ENCODE assay signal across 20 cellular contexts in genomic region chr2:158395166-158395565, GRCh38.
A peak's percentile ranks its signal among the peaks of the same experiment; 100 is the strongest.
DNase-seq lines count a peak whose midpoint lies in the region; ATAC-seq and TF ChIP-seq lines count a peak whose summit lies in the region.
"Had no signal": no experiment of that assay in that cellular context is flagged by ENCODE, and none has a peak within 500 bp of the region (broad histone marks: within the 10 kb centered on the region; RNA-seq: fewer than 3 reads in every experiment).

No MANE protein-coding gene starts in this region.

- intact Hi-C loops in Calu3 (cut with micrococcal nuclease; ENCODE audit: unreplicated experiment) (loop anchor here (1.0 to 2.0 kb wide), 2 partner anchors 34 to 61 kb away; partner anchors contain the start of genes CCDC148 and PKP4), spleen (cut with DNase I; ENCODE audit: low total_unique reads) (no loop called here)

- H3K27ac Mint-ChIP-seq in Calu3 (ENCODE audit: unreplicated experiment) (peak overlapping the region; percentile 88), neural progenitor cell (peak overlapping the region; percentile 10)
- no peak overlapping the region for H3K27ac Mint-ChIP-seq in stimulated activated memory B cell treated with anti-CD40 and anti-IgM and Interleukin-4, amounts not matched to agents 10 μg/mL and 1 μg/mL and 100 μg/mL, for 72 hours
- H3K27ac Mint-ChIP-seq: activated CD8-positive, alpha-beta T cell treated with anti-CD3 and anti-CD28 coated beads, Interleukin-2, amount 10 ng/mL, durations not matched to agents 7 days and 5 days; progenitor cell of endocrine pancreas had no signal

- no peaks in the 10 kb centered on the region for H4K20me1 ChIP-seq in neural progenitor cell (ENCODE audit: low read depth)
- H4K20me1 ChIP-seq: BLaER1 had no signal

- no peaks in the 10 kb centered on the region for H3K36me3 ChIP-seq in neural progenitor cell
- H3K36me3 ChIP-seq in spleen = no peaks in the 10 kb centered on the region
- H3K36me3 ChIP-seq: ascending aorta, BLaER1, heart right ventricle had no signal

- H3K79me2 ChIP-seq in neural progenitor cell (ENCODE audit: low read depth) = no peaks in the 10 kb centered on the region

- H3K27me3 ChIP-seq in neural progenitor cell (no peaks in the 10 kb centered on the region), spleen (replicated peaks in 1 of 7) (no peaks in the 10 kb centered on the region)
- H3K27me3 ChIP-seq: ascending aorta, BLaER1, heart right ventricle had no signal

- H3K4me1 Mint-ChIP-seq in Calu3 (ENCODE audit: low read depth, unreplicated experiment) (peaks cover 41% of the 10 kb centered on the region), neural progenitor cell (peaks cover 13% of the 10 kb centered on the region)
- no peaks in the 10 kb centered on the region for H3K4me1 Mint-ChIP-seq in stimulated activated memory B cell treated with anti-CD40 and anti-IgM and Interleukin-4, amounts not matched to agents 10 μg/mL and 1 μg/mL and 100 μg/mL, for 72 hours

- no peaks in the 10 kb centered on the region for H3K36me3 Mint-ChIP-seq in Calu3 (ENCODE audit: insufficient read depth, unreplicated experiment)
- H3K36me3 Mint-ChIP-seq in neural progenitor cell = peaks cover 2% of the 10 kb centered on the region
- H3K36me3 Mint-ChIP-seq in stimulated activated memory B cell treated with anti-CD40 and anti-IgM and Interleukin-4, amounts not matched to agents 10 μg/mL and 1 μg/mL and 100 μg/mL, for 72 hours = no peaks in the 10 kb centered on the region

- DNase-seq in Calu3 (peak; percentile 50), M059J (ENCODE audit: low read depth) (peak; percentile 16), epithelial cell of prostate (ENCODE audit: low read depth, low spot score) (peak; percentile 12), neural progenitor cell (ENCODE audit: low spot score) (peak; percentile 14), GOT3 (lab: John Stamatoyannopoulos, UW) (no peak), spleen (no peak)
- DNase-seq: activated CD8-positive, alpha-beta T cell treated with anti-CD3 and anti-CD28 coated beads, Interleukin-2, amount 10 ng/mL, durations not matched to agents 7 days and 5 days; activated gamma-delta T cell; DMS79 treated with DMSO at 0.1 percent for 48 hours; heart right ventricle; left cardiac atrium; NCI-H2029; SW 1271 had no signal

- no peak for TF ChIP-seq POLR2A in spleen (IDR thresholded peaks at IDR 0.05)

- H3K9me3 ChIP-seq in neural progenitor cell (ENCODE audit: low read depth) = no peaks in the 10 kb centered on the region
- H3K9me3 ChIP-seq in spleen = peaks cover 0 to 4% (median 0%) of the 10 kb centered on the region in 8 donors
- H3K9me3 ChIP-seq: ascending aorta had no signal

- H3K4me3 ChIP-seq in neural progenitor cell (no peak overlapping the region), spleen (no peak overlapping the region)
- H3K4me3 ChIP-seq: ascending aorta, BLaER1, heart right ventricle had no signal

- BruUV-seq in Calu3 (replicated peaks; lab: Mats Ljungman, UMichigan) = no TSS peak

- no peak overlapping the region for H3K4me2 ChIP-seq in neural progenitor cell
- H3K4me2 ChIP-seq: BLaER1 had no signal

- H3K4me3 Mint-ChIP-seq in Calu3 (ENCODE audit: low read depth, unreplicated experiment) (peak overlapping the region; percentile 20), neural progenitor cell (peak overlapping the region; percentile 8)
- H3K4me3 Mint-ChIP-seq in stimulated activated memory B cell treated with anti-CD40 and anti-IgM and Interleukin-4, amounts not matched to agents 10 μg/mL and 1 μg/mL and 100 μg/mL, for 72 hours = no peak overlapping the region
- H3K4me3 Mint-ChIP-seq: activated CD8-positive, alpha-beta T cell treated with anti-CD3 and anti-CD28 coated beads, Interleukin-2, amount 10 ng/mL, durations not matched to agents 7 days and 5 days had no signal

- H3K27ac ChIP-seq in epithelial cell of prostate (peak overlapping the region; percentile 20), neural progenitor cell (no peak overlapping the region), spleen (no peak overlapping the region)
- H3K27ac ChIP-seq: ascending aorta, BLaER1, heart right ventricle, VCaP had no signal

- ATAC-seq in HG02938 (IDR thresholded peaks at IDR 0.05; ENCODE audit: unreplicated experiment) = no peak
- no peak for ATAC-seq in stimulated activated memory B cell treated with anti-CD40 and anti-IgM and Interleukin-4, amounts not matched to agents 10 μg/mL and 1 μg/mL and 100 μg/mL, for 72 hours
- ATAC-seq: activated CD8-positive, alpha-beta T cell treated with anti-CD3 and anti-CD28 coated beads, Interleukin-2, amount 10 ng/mL, durations not matched to agents 7 days and 5 days; heart right ventricle; left cardiac atrium; Panc1 had no signal

- H2AFZ ChIP-seq in neural progenitor cell (replicated peaks) = no peak overlapping the region

- H3K9me3 Mint-ChIP-seq in Calu3 (ENCODE audit: low read depth, unreplicated experiment) (peaks cover 7% of the 10 kb centered on the region), neural progenitor cell (peaks cover 7% of the 10 kb centered on the region)
- H3K9me3 Mint-ChIP-seq in stimulated activated memory B cell treated with anti-CD40 and anti-IgM and Interleukin-4, amounts not matched to agents 10 μg/mL and 1 μg/mL and 100 μg/mL, for 72 hours = peaks cover 7% of the 10 kb centered on the region

- no peaks in the 10 kb centered on the region for H3F3A ChIP-seq in neural progenitor cell (ENCODE audit: low read depth)

- H3K9ac ChIP-seq in neural progenitor cell = no peak overlapping the region
- H3K9ac ChIP-seq: BLaER1 had no signal

- 40 to 80% (median 71%) methylated on average over 1 of the region's 1 CpG for WGBS in spleen, 5 donors

- H3K27me3 Mint-ChIP-seq in Calu3 (ENCODE audit: unreplicated experiment) (no peaks in the 10 kb centered on the region), neural progenitor cell (ENCODE audit: insufficient read depth, low read depth) (no peaks in the 10 kb centered on the region)
- H3K27me3 Mint-ChIP-seq in stimulated activated memory B cell treated with anti-CD40 and anti-IgM and Interleukin-4, amounts not matched to agents 10 μg/mL and 1 μg/mL and 100 μg/mL, for 72 hours = peaks cover 24% of the 10 kb centered on the region
- H3K27me3 Mint-ChIP-seq: progenitor cell of endocrine pancreas had no signal

- H3K4me1 ChIP-seq in neural progenitor cell (peaks cover 16% of the 10 kb centered on the region), spleen (no peaks in the 10 kb centered on the region)
- H3K4me1 ChIP-seq: ascending aorta, BLaER1, heart right ventricle had no signal

- TF ChIP-seq CTCF in Calu3 (IDR thresholded peaks at IDR 0.05; ENCODE audit: unreplicated experiment) (no peak), neural progenitor cell (IDR thresholded peaks at IDR 0.05) (no peak), spleen (IDR thresholded peaks at IDR 0.05 in 8 of 11, conservative IDR thresholded peaks at IDR 0.05 in 3 of 11) (no peak)

- CTCF ChIA-PET in Calu3 (lab: Charles Lee) = interaction anchor here (0.5 to 1.1 kb wide), 2 partner anchors 24 to 33 kb away, joined by 3 read pairs; no protein-coding TSS in a partner anchor

Comparison
In these comparisons a context has a peak if more than half of its experiments do, and no peak if none do; other contexts are left out.
1. DNase-seq: peak in Calu3 (single experiment), M059J (single experiment), epithelial cell of prostate (single experiment) and neural progenitor cell (single experiment); none in GOT3 (single experiment) and spleen (single experiment).